ENCODE assay signal across 2 cellular contexts in the genomic region with DNA sequence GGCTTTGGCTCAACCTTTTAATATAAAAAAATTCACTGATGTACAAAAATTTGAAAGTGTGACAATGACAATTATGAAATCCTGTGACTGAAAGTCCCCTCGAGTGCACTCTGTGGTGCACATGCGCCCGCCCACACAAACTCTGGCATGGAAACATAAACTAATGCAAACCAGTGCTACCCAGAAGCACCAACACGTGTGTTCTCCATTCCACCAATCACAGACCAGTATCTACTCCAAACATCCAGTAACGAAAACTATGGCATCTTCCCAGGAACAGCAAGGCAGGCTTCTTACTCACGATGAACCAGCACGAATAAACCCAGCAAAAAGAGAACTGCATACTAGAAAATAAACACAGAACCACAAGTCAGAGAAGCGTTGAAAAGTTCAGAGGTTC.
TF ChIP-seq lines count a peak whose summit lies in the region.

No MANE protein-coding gene starts in this region.

TF ChIP-seq in IMR-90, 13 proteins besides CTCF, POLR2A, EP300 and RAD21:
- TF ChIP-seq SMC3 (IDR thresholded peaks at IDR 0.05; ENCODE audit: low read depth, low read length), result no peak
- no peak for TF ChIP-seq USF2 (IDR thresholded peaks at IDR 0.05; ENCODE audit: low read depth, low read length)
- TF ChIP-seq, protein P1, sequence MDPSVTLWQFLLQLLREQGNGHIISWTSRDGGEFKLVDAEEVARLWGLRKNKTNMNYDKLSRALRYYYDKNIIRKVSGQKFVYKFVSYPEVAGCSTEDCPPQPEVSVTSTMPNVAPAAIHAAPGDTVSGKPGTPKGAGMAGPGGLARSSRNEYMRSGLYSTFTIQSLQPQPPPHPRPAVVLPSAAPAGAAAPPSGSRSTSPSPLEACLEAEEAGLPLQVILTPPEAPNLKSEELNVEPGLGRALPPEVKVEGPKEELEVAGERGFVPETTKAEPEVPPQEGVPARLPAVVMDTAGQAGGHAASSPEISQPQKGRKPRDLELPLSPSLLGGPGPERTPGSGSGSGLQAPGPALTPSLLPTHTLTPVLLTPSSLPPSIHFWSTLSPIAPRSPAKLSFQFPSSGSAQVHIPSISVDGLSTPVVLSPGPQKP (IDR thresholded peaks at IDR 0.05; ENCODE audit: borderline replicate concordance, low read depth, low read length), result no peak
- no peak for TF ChIP-seq BHLHE40 (IDR thresholded peaks at IDR 0.05; ENCODE audit: low read depth, low read length)
- no peak for TF ChIP-seq CHD1 (IDR thresholded peaks at IDR 0.05; ENCODE audit: low read depth, low read length)
- no peak for TF ChIP-seq RCOR1 (IDR thresholded peaks at IDR 0.05; ENCODE audit: insufficient replicate concordance, low read length)
- TF ChIP-seq CEBPB (IDR thresholded peaks at IDR 0.05; ENCODE audit: low read depth, low read length), result no peak
- TF ChIP-seq MAFK (IDR thresholded peaks at IDR 0.05; ENCODE audit: low read depth, low read length), result no peak
- TF ChIP-seq MAZ (IDR thresholded peaks at IDR 0.05; ENCODE audit: borderline replicate concordance, low read depth, low read length), result no peak
- no peak for TF ChIP-seq MXI1 (IDR thresholded peaks at IDR 0.05; ENCODE audit: borderline replicate concordance, low read depth, low read length)
- TF ChIP-seq RFX5 (IDR thresholded peaks at IDR 0.05; ENCODE audit: low read depth, low read length), result no peak

TF ChIP-seq in HEK293T, 16 proteins besides CTCF, POLR2A, EP300 and RAD21:
- TF ChIP-seq CTBP1 (IDR thresholded peaks at IDR 0.05; ENCODE audit: borderline replicate concordance) (no peak), ELF4 (IDR thresholded peaks at IDR 0.05) (no peak), ARNT (IDR thresholded peaks at IDR 0.05) (no peak), FOXM1 (IDR thresholded peaks at IDR 0.05; ENCODE audit: borderline replicate concordance) (no peak), ZNF384 (IDR thresholded peaks at IDR 0.05) (no peak), SUZ12 (IDR thresholded peaks at IDR 0.05) (no peak), PKNOX1 (IDR thresholded peaks at IDR 0.05) (no peak)
